Comparison of ENCODE assay signal across 21 cellular contexts in genomic region chrX:28693101-28693500, GRCh38.
A peak's percentile ranks its signal among the peaks of the same experiment; 100 is the strongest.
DNase-seq lines count a peak whose midpoint lies in the region; ATAC-seq and TF ChIP-seq lines count a peak whose summit lies in the region.
"Had no signal": no experiment of that assay in that cellular context is flagged by ENCODE, and none has a peak within 500 bp of the region (broad histone marks: within the 10 kb centered on the region; RNA-seq: fewer than 3 reads in every experiment).

No MANE protein-coding gene starts in this region.

- H3K4me1 ChIP-seq in right atrium auricular region, result no peaks in the 10 kb centered on the region
- H3K4me1 ChIP-seq in CD4-positive, alpha-beta memory T cell (ENCODE audit: insufficient read depth, low read length), result no peaks in the 10 kb centered on the region
- H3K4me1 ChIP-seq: BLaER1 had no signal

- no peaks in the 10 kb centered on the region for H3K27me3 Mint-ChIP-seq in CD4-positive, alpha-beta memory T cell

- intact Hi-C loops in Right ventricle myocardium inferior (cut with DNase I), result no loop called here
- intact Hi-C loops in CD4-positive, alpha-beta memory T cell (cut with micrococcal nuclease), result no loop called here

- peaks cover 0 to 14% (median 3%) of the 10 kb centered on the region in 8 donors for H3K9me3 Mint-ChIP-seq in CD4-positive, alpha-beta memory T cell
- H3K9me3 Mint-ChIP-seq: CD8-positive, alpha-beta T cell; GM23338 had no signal

- no peak overlapping the region for H3K27ac Mint-ChIP-seq in CD4-positive, alpha-beta memory T cell
- H3K27ac Mint-ChIP-seq: CD8-positive, alpha-beta T cell; GM23338 had no signal

- H3K36me3 Mint-ChIP-seq in CD4-positive, alpha-beta memory T cell, result no peaks in the 10 kb centered on the region
- H3K36me3 Mint-ChIP-seq: CD8-positive, alpha-beta T cell had no signal

- ATAC-seq in Right ventricle myocardium inferior (peak; percentile 50), GM21423 (IDR thresholded peaks at IDR 0.05; ENCODE audit: unreplicated experiment) (no peak)
- ATAC-seq: CD8-positive, alpha-beta T cell; GM23338; HCT116; K562 had no signal

- no peaks in the 10 kb centered on the region for H3K9me3 ChIP-seq in right atrium auricular region
- H3K9me3 ChIP-seq in CD4-positive, alpha-beta memory T cell (ENCODE audit: control insufficient read depth in 1 of 2, low read length in 2 of 2), result no peaks in the 10 kb centered on the region
- H3K9me3 ChIP-seq: BLaER1 had no signal

- no peaks in the 10 kb centered on the region for H3K27me3 ChIP-seq in right atrium auricular region
- H3K27me3 ChIP-seq in layer of hippocampus (ENCODE audit: control insufficient read depth, insufficient read depth, low read length), result no peaks in the 10 kb centered on the region
- H3K27me3 ChIP-seq in CD4-positive, alpha-beta memory T cell (ENCODE audit: insufficient read depth, low read length), result no peaks in the 10 kb centered on the region
- H3K27me3 ChIP-seq: BLaER1 had no signal

- H3K4me3 ChIP-seq in right atrium auricular region (no peak overlapping the region), choroid plexus epithelial cell (ENCODE audit: low read depth, low read length) (no peak overlapping the region)
- no peak overlapping the region for H3K4me3 ChIP-seq in CD4-positive, alpha-beta memory T cell (ENCODE audit: low read length in 2 of 2)
- H3K4me3 ChIP-seq: BLaER1, GM23338, K562 had no signal

- H3K4me3 Mint-ChIP-seq in CD4-positive, alpha-beta memory T cell, result no peak overlapping the region
- H3K4me3 Mint-ChIP-seq: CD8-positive, alpha-beta T cell; GM23338 had no signal

- no peak overlapping the region for H3K27ac ChIP-seq in right atrium auricular region
- H3K27ac ChIP-seq in layer of hippocampus (ENCODE audit: low read depth, low read length), result peak overlapping the region; percentile 70
- H3K27ac ChIP-seq in CD4-positive, alpha-beta memory T cell (ENCODE audit: low read depth, low read length), result no peak overlapping the region
- H3K27ac ChIP-seq: BLaER1 had no signal

- POLR2A ChIA-PET in CD4-positive, alpha-beta memory T cell (lab: Charles Lee; ENCODE audit: partially characterized antibody), result no interaction called here

- DNase-seq in Right ventricle myocardium inferior (ENCODE audit: missing footprints) (no peak), right atrium auricular region (ENCODE audit: low spot score) (no peak), choroid plexus epithelial cell (ENCODE audit: low read depth) (peak; percentile 13), superior temporal gyrus (ENCODE audit: extremely low spot score) (peak; percentile 71), NCI-H2081 (lab: John Stamatoyannopoulos, UW) (no peak)
- no peak for DNase-seq in CD4-positive, alpha-beta memory T cell
- DNase-seq: 8988T; CD8-positive, alpha-beta T cell; DMS53; EL; NCI-H1105 treated with DMSO at 0.1 percent for 48 hours; NCI-H1694 treated with DMSO at 0.1 percent for 48 hours; NCI-H2107; NCI-H345; NCI-H524 treated with DMSO at 0.1 percent for 48 hours had no signal

- no peaks in the 10 kb centered on the region for H3K4me1 Mint-ChIP-seq in CD4-positive, alpha-beta memory T cell
- H3K4me1 Mint-ChIP-seq: GM23338 had no signal

- TF ChIP-seq CTCF in right atrium auricular region (IDR thresholded peaks at IDR 0.05), result no peak
- no peak for TF ChIP-seq CTCF in choroid plexus epithelial cell (conservative IDR thresholded peaks at IDR 0.05; ENCODE audit: low read depth, low read length)

- CTCF ChIA-PET in CD4-positive, alpha-beta memory T cell (lab: Charles Lee; ENCODE audit: partially characterized antibody), result no interaction called here

- H3K36me3 ChIP-seq in right atrium auricular region, result no peaks in the 10 kb centered on the region
- H3K36me3 ChIP-seq in CD4-positive, alpha-beta memory T cell (ENCODE audit: insufficient read depth, low read length), result no peaks in the 10 kb centered on the region
- H3K36me3 ChIP-seq: BLaER1 had no signal

Comparison
In these comparisons a context has a peak if more than half of its experiments do, and no peak if none do; other contexts are left out.
1. DNase-seq: peak in choroid plexus epithelial cell (single experiment) and superior temporal gyrus (single experiment); none in Right ventricle myocardium inferior (single experiment), right atrium auricular region (single experiment), CD4-positive, alpha-beta memory T cell (0 of 5) and NCI-H2081 (0 of 2).